Comparison of ENCODE assay signal across 20 cellular contexts in the genomic region with DNA sequence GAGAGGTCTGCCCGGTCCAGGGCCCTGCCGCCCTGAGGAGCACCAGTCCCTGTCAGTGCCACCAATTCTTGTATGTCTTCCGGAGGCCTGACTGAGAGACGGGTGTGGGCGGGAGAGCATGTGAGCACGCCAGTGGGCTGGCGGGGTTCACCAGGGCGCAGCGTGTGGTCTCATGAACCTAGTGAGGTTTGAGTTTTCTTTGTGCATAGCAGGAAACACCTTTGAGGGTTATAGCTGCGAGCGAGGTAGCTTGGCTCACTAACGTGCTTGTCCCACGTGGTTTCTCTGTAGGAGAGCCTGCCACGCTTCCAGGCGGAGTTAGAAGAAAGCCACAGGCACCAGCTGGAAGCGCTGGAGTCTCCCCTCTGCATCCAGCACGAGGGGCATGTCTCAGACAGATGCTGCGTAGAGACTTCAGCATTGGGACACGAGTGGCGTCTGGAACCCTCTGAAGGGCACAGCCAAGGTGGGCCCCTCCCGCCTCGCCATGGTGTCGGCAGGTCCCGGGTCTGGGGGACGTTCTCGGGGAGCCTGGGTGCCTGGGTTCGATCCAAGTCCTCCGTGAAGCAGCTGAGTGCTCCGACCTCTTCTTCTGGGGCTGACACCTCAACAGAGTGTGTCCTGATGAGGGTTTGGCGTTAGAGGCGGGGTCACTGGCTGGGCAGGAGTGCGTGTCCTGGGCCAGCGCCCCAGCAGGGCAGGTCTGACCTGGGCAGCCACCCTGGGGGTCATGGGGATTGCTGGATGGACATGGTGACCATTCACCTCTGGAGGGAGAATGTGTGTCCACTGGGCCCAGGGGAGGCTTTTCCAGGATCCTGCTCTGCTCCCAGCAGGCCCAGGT. TPM values are rescaled to one million over a fixed set of nuclear protein-coding genes. Genes with fewer than 3 reads are reported as not detected.
DNase-seq lines count a peak whose midpoint lies in the region; ATAC-seq and TF ChIP-seq lines count a peak whose summit lies in the region.
"Had no signal": no experiment of that assay in that cellular context is flagged by ENCODE, and none has a peak within 500 bp of the region (broad histone marks: within the 10 kb centered on the region; RNA-seq: fewer than 3 reads in every experiment).

No MANE protein-coding gene starts in this region.

- TF ChIP-seq CTCF in omental fat pad (IDR thresholded peaks at IDR 0.05) (no peak), GM13977 (IDR thresholded peaks at IDR 0.05; ENCODE audit: extremely low read depth, insufficient read depth, missing control alignments) (no peak)

- H3K27ac ChIP-seq in SJCRH30, result no peak overlapping the region
- H3K27ac ChIP-seq: esophagus squamous epithelium had no signal

- peaks cover 38% of the 10 kb centered on the region for H3K36me3 ChIP-seq in SJCRH30

- H3K27ac Mint-ChIP-seq in activated naive CD8-positive, alpha-beta T cell, result peak overlapping the region; percentile 85
- H3K27ac Mint-ChIP-seq in stimulated activated naive CD8-positive, alpha-beta T cell treated with anti-CD3 and anti-CD28 coated beads, Interleukin-15, amount 100 ng/mL, for 72 hours, result peak overlapping the region in 1 of 2 donors; percentile 93
- H3K27ac Mint-ChIP-seq: activated CD4-positive, alpha-beta T cell treated with anti-CD3 and anti-CD28 coated beads for 36 hours; natural killer cell treated with Interleukin-12 subunit alpha and Interleukin-12 subunit beta and Interleukin-15 and Interleukin-18, amount 100 ng/mL, for 72 hours had no signal

- H3K27me3 Mint-ChIP-seq in activated T-cell treated with anti-CD3 and anti-CD28 coated beads, Interleukin-2, amount 50 U/mL, for 4 hours (ENCODE audit: low read depth), result no peaks in the 10 kb centered on the region
- no peaks in the 10 kb centered on the region for H3K27me3 Mint-ChIP-seq in activated naive CD8-positive, alpha-beta T cell
- no peaks in the 10 kb centered on the region for H3K27me3 Mint-ChIP-seq in stimulated activated naive CD8-positive, alpha-beta T cell treated with anti-CD3 and anti-CD28 coated beads, Interleukin-15, amount 100 ng/mL, for 72 hours
- H3K27me3 Mint-ChIP-seq: activated CD4-positive, alpha-beta T cell treated with anti-CD3 and anti-CD28 coated beads for 36 hours; natural killer cell treated with Interleukin-12 subunit alpha and Interleukin-12 subunit beta and Interleukin-15 and Interleukin-18, amount 100 ng/mL, for 72 hours had no signal

- DNase-seq in activated T-cell treated with anti-CD3 and anti-CD28 coated beads, Interleukin-2, amount 50 U/mL, for 4 hours, result no peak
- DNase-seq in activated T-cell treated with anti-CD3 and anti-CD28 coated beads for 4 hours (no peak), omental fat pad (ENCODE audit: low spot score) (no peak), SJCRH30 (no peak), GM13977 (ENCODE audit: low spot score) (no peak), anterior cingulate cortex (lab: John Stamatoyannopoulos, UW) (no peak)
- DNase-seq in stimulated activated naive CD8-positive, alpha-beta T cell treated with anti-CD3 and anti-CD28 coated beads, Interleukin-15, amount 100 ng/mL, for 72 hours, result peak; percentile 16 to 27
- DNase-seq: activated CD4-positive, alpha-beta T cell treated with anti-CD3 and anti-CD28 coated beads for 36 hours; COR-L47; DND-41; effector CD4-positive, alpha-beta T cell; esophagus squamous epithelium; mesendoderm; MG63; NCI-H1436; NCI-H524 treated with DMSO at 0.1 percent for 48 hours; posterior cingulate gyrus; SHP77 had no signal

- peaks cover 31% of the 10 kb centered on the region for H3K36me3 Mint-ChIP-seq in activated T-cell treated with anti-CD3 and anti-CD28 coated beads, Interleukin-2, amount 50 U/mL, for 4 hours (ENCODE audit: insufficient read depth)
- no peaks in the 10 kb centered on the region for H3K36me3 Mint-ChIP-seq in activated naive CD8-positive, alpha-beta T cell

- H3K9me3 Mint-ChIP-seq in activated T-cell treated with anti-CD3 and anti-CD28 coated beads, Interleukin-2, amount 50 U/mL, for 4 hours, result no peaks in the 10 kb centered on the region
- no peaks in the 10 kb centered on the region for H3K9me3 Mint-ChIP-seq in activated naive CD8-positive, alpha-beta T cell (ENCODE audit: low read depth)
- H3K9me3 Mint-ChIP-seq in stimulated activated naive CD8-positive, alpha-beta T cell treated with anti-CD3 and anti-CD28 coated beads, Interleukin-15, amount 100 ng/mL, for 72 hours, result no peaks in the 10 kb centered on the region
- H3K9me3 Mint-ChIP-seq: natural killer cell treated with Interleukin-12 subunit alpha and Interleukin-12 subunit beta and Interleukin-15 and Interleukin-18, amount 100 ng/mL, for 72 hours had no signal

- ATAC-seq in activated T-cell treated with anti-CD3 and anti-CD28 coated beads, Interleukin-2, amount 50 U/mL, for 4 hours, result peak; percentile 49 to 51
- peak; percentile 19 for ATAC-seq in omental fat pad (ENCODE audit: low FRiP score)
- peak; percentile 81 for ATAC-seq in stimulated activated naive CD8-positive, alpha-beta T cell treated with anti-CD3 and anti-CD28 coated beads, Interleukin-15, amount 100 ng/mL, for 72 hours
- ATAC-seq: activated CD4-positive, alpha-beta T cell treated with anti-CD3 and anti-CD28 coated beads for 36 hours had no signal

- no peaks in the 10 kb centered on the region for H3K9me3 ChIP-seq in SJCRH30 (replicated peaks)
- H3K9me3 ChIP-seq: esophagus squamous epithelium, MG63 had no signal

- no peaks in the 10 kb centered on the region for H3K4me1 ChIP-seq in SJCRH30

- H3K4me3 Mint-ChIP-seq in activated T-cell treated with anti-CD3 and anti-CD28 coated beads, Interleukin-2, amount 50 U/mL, for 4 hours, result no peak overlapping the region
- peak overlapping the region; percentile 15 for H3K4me3 Mint-ChIP-seq in activated naive CD8-positive, alpha-beta T cell
- H3K4me3 Mint-ChIP-seq in stimulated activated naive CD8-positive, alpha-beta T cell treated with anti-CD3 and anti-CD28 coated beads, Interleukin-15, amount 100 ng/mL, for 72 hours, result peak overlapping the region in 1 of 2 donors; percentile 68
- H3K4me3 Mint-ChIP-seq: activated CD4-positive, alpha-beta T cell treated with anti-CD3 and anti-CD28 coated beads for 36 hours; natural killer cell treated with Interleukin-12 subunit alpha and Interleukin-12 subunit beta and Interleukin-15 and Interleukin-18, amount 100 ng/mL, for 72 hours had no signal

- no peak overlapping the region for H3K4me3 ChIP-seq in SJCRH30
- H3K4me3 ChIP-seq: esophagus squamous epithelium, MG63 had no signal

- H3K4me1 Mint-ChIP-seq in activated T-cell treated with anti-CD3 and anti-CD28 coated beads, Interleukin-2, amount 50 U/mL, for 4 hours (ENCODE audit: low read depth), result no peaks in the 10 kb centered on the region
- peaks cover 4% of the 10 kb centered on the region for H3K4me1 Mint-ChIP-seq in activated naive CD8-positive, alpha-beta T cell (ENCODE audit: low read depth)
- peaks cover 16% of the 10 kb centered on the region for H3K4me1 Mint-ChIP-seq in stimulated activated naive CD8-positive, alpha-beta T cell treated with anti-CD3 and anti-CD28 coated beads, Interleukin-15, amount 100 ng/mL, for 72 hours
- H3K4me1 Mint-ChIP-seq: activated CD4-positive, alpha-beta T cell treated with anti-CD3 and anti-CD28 coated beads for 36 hours had no signal

- in situ Hi-C loops in GM13977 (cut with MboI; ENCODE audit: low pct_unique_long_range_greater_than_20kb, low sequenced_read_pairs, unreplicated experiment), result no loop called here

- no peaks in the 10 kb centered on the region for H3K27me3 ChIP-seq in SJCRH30
- H3K27me3 ChIP-seq: esophagus squamous epithelium, MG63 had no signal

RNA-seq across cellular contexts. Expression of gene PCNT, which starts 31.4 kb away (rescaled TPM):
- total RNA-seq in activated T-cell treated with anti-CD3 and anti-CD28 coated beads, Interleukin-2, amount 50 U/mL, for 4 hours, result 10 to 100 TPM; 29.4 to 33.1 (median 31.0) TPM
- total RNA-seq in omental fat pad, result 10 to 100 TPM; 23.0 to 51.7 (median 24.4) TPM
- total RNA-seq in SJCRH30 (2014; rRNA removed; shearing (Covaris generic)), result 21.7 and 35.7 TPM in 2 replicates

RNA-seq across cellular contexts. Expression of gene C21orf58, which starts 31.7 kb away (rescaled TPM):
- total RNA-seq in activated T-cell treated with anti-CD3 and anti-CD28 coated beads, Interleukin-2, amount 50 U/mL, for 4 hours, result 1 to 10 TPM; 3.6 to 3.9 (median 3.7) TPM
- 1 to 10 TPM in 2 of 4 donors, under 1 TPM in 2; 0.44 to 2.4 (median 0.91) TPM for total RNA-seq in omental fat pad
- 33.0 and 40.7 TPM in 2 replicates for total RNA-seq in SJCRH30 (2014; rRNA removed; shearing (Covaris generic))

Comparison
In these comparisons a context has a peak if more than half of its experiments do, and no peak if none do; other contexts are left out.
1. ATAC-seq: peak in every context shown above with its lines; median percentile 81 in stimulated activated naive CD8-positive, alpha-beta T cell treated with anti-CD3 and anti-CD28 coated beads, Interleukin-15, amount 100 ng/mL, for 72 hours; 50 in activated T-cell treated with anti-CD3 and anti-CD28 coated beads, Interleukin-2, amount 50 U/mL, for 4 hours; 19 in omental fat pad.
2. DNase-seq: peak in stimulated activated naive CD8-positive, alpha-beta T cell treated with anti-CD3 and anti-CD28 coated beads, Interleukin-15, amount 100 ng/mL, for 72 hours (2 of 2); none in activated T-cell treated with anti-CD3 and anti-CD28 coated beads, Interleukin-2, amount 50 U/mL, for 4 hours (single experiment), activated T-cell treated with anti-CD3 and anti-CD28 coated beads for 4 hours (single experiment), omental fat pad (single experiment), SJCRH30 (0 of 2), GM13977 (single experiment) and anterior cingulate cortex (0 of 58).